In genomic region chr12:122875590-122876220, GRCh38 we compare ENCODE assay signal across 9 cellular contexts. TPM values are rescaled to one million over a fixed set of nuclear protein-coding genes. Genes with fewer than 3 reads are reported as not detected.
A peak's percentile ranks its signal among the peaks of the same experiment; 100 is the strongest.
DNase-seq lines count a peak whose midpoint lies in the region; ATAC-seq and TF ChIP-seq lines count a peak whose summit lies in the region.
"Had no signal": no experiment of that assay in that cellular context is flagged by ENCODE, and none has a peak within 500 bp of the region (broad histone marks: within the 10 kb centered on the region; RNA-seq: fewer than 3 reads in every experiment).

No MANE protein-coding gene starts in this region.

- POLR2A ChIA-PET in CD8-positive, alpha-beta T cell (lab: Charles Lee) = no interaction called here
- POLR2A ChIA-PET in HEK293T (lab: Yijun Ruan, JAX) = no interaction called here

- intact Hi-C loops in CD8-positive, alpha-beta T cell (cut with DNase I, micrococcal nuclease) = loop anchor here in 1 of 2 experiments (2.0 kb wide), 1 partner anchor 19 kb away; no protein-coding TSS in a partner anchor
- intact Hi-C loops in ovary (cut with DNase I) = no loop called here

- H3K36me3 Mint-ChIP-seq in CD8-positive, alpha-beta T cell = peaks cover 29% of the 10 kb centered on the region

- no peaks in the 10 kb centered on the region for H3K27me3 ChIP-seq in CD8-positive, alpha-beta T cell (ENCODE audit: insufficient read depth, low read length)
- H3K27me3 ChIP-seq in effector memory CD4-positive, alpha-beta T cell (replicated peaks; ENCODE audit: control insufficient read depth, insufficient read depth, low read length, poor library complexity, severe bottlenecking) = no peaks in the 10 kb centered on the region
- no peaks in the 10 kb centered on the region for H3K27me3 ChIP-seq in ovary

- TF ChIP-seq EP300 in ovary (IDR thresholded peaks at IDR 0.05) = no peak

- TF ChIP-seq CTCF in CD8-positive, alpha-beta T cell (IDR thresholded peaks at IDR 0.05) = no peak
- TF ChIP-seq CTCF in ovary (IDR thresholded peaks at IDR 0.05) = no peak

- no peaks in the 10 kb centered on the region for H3K9me3 Mint-ChIP-seq in CD8-positive, alpha-beta T cell

- H3K4me1 Mint-ChIP-seq in CD8-positive, alpha-beta T cell (ENCODE audit: low read depth) = peaks cover 95% of the 10 kb centered on the region

- H3K27me3 Mint-ChIP-seq in CD8-positive, alpha-beta T cell (ENCODE audit: low read depth) = no peaks in the 10 kb centered on the region

- no peak overlapping the region for H3K4me3 ChIP-seq in CD8-positive, alpha-beta T cell (ENCODE audit: low read depth, low read length)
- no peak overlapping the region for H3K4me3 ChIP-seq in effector memory CD4-positive, alpha-beta T cell (ENCODE audit: insufficient read depth, low read depth, low read length, poor library complexity, severe bottlenecking)
- H3K4me3 ChIP-seq in ovary = no peak overlapping the region

- H3K9me3 ChIP-seq in CD8-positive, alpha-beta T cell (ENCODE audit: low read length) = no peaks in the 10 kb centered on the region
- no peaks in the 10 kb centered on the region for H3K9me3 ChIP-seq in effector memory CD4-positive, alpha-beta T cell (ENCODE audit: control insufficient read depth, low read length)
- no peaks in the 10 kb centered on the region for H3K9me3 ChIP-seq in ovary

- no peaks in the 10 kb centered on the region for H3K36me3 ChIP-seq in CD8-positive, alpha-beta T cell (ENCODE audit: insufficient read depth, low read length)
- peaks cover 5% of the 10 kb centered on the region for H3K36me3 ChIP-seq in effector memory CD4-positive, alpha-beta T cell (ENCODE audit: control insufficient read depth, insufficient read depth, low read length)
- H3K36me3 ChIP-seq in ovary = no peaks in the 10 kb centered on the region

- no peak for TF ChIP-seq POLR2A in ovary (IDR thresholded peaks at IDR 0.05)

- ATAC-seq in CD8-positive, alpha-beta T cell = no peak
- ATAC-seq in GM19372 (IDR thresholded peaks at IDR 0.05; ENCODE audit: low read depth, unreplicated experiment) (peak; percentile 65), HG03378 (IDR thresholded peaks at IDR 0.05; ENCODE audit: unreplicated experiment) (peak; percentile 58), HG03460 (IDR thresholded peaks at IDR 0.05; ENCODE audit: unreplicated experiment) (no peak)

- WGBS in ovary, 3 donors = 83 to 86% (median 85%) methylated on average over 7 of the region's 7 CpGs

- peak overlapping the region; percentile 10 for H3K27ac Mint-ChIP-seq in CD8-positive, alpha-beta T cell

- peaks cover 86% of the 10 kb centered on the region for H3K4me1 ChIP-seq in CD8-positive, alpha-beta T cell (ENCODE audit: insufficient read depth, low read length)
- H3K4me1 ChIP-seq in effector memory CD4-positive, alpha-beta T cell (ENCODE audit: control insufficient read depth, insufficient read depth, low read length, poor library complexity, severe bottlenecking) = peaks cover 49% of the 10 kb centered on the region
- peaks cover 16% of the 10 kb centered on the region for H3K4me1 ChIP-seq in ovary (ENCODE audit: insufficient read depth)

- DNase-seq in CD8-positive, alpha-beta T cell = peak in 1 of 7 experiments; percentile 4
- DNase-seq in effector memory CD4-positive, alpha-beta T cell = no peak
- no peak for DNase-seq in HEK293T (ENCODE audit: extremely low spot score)
- DNase-seq in ovary = no peak
- no peak for DNase-seq in NCI-H2227 (lab: John Stamatoyannopoulos, UW; ENCODE audit: unreplicated experiment)
- DNase-seq: NCI-H345 had no signal

- no peak overlapping the region for H3K27ac ChIP-seq in CD8-positive, alpha-beta T cell (ENCODE audit: low read depth, low read length)
- peak overlapping the region; percentile 19 for H3K27ac ChIP-seq in effector memory CD4-positive, alpha-beta T cell (ENCODE audit: insufficient read depth, low read length, poor library complexity, severe bottlenecking)
- no peak overlapping the region for H3K27ac ChIP-seq in ovary

- CTCF ChIA-PET in CD8-positive, alpha-beta T cell (lab: Charles Lee) = interaction anchor here (1.8 kb wide), 1 partner anchor 16 kb away, joined by 7 read pairs; no protein-coding TSS in a partner anchor
- CTCF ChIA-PET in HEK293T (lab: Yijun Ruan, JAX) = no interaction called here

- no peak overlapping the region for H3K4me3 Mint-ChIP-seq in CD8-positive, alpha-beta T cell

TF ChIP-seq in HEK293T, 16 proteins besides CTCF, POLR2A, EP300 and RAD21:
- TF ChIP-seq FOXA1 (IDR thresholded peaks at IDR 0.05) = no peak
- TF ChIP-seq FOXM1 (IDR thresholded peaks at IDR 0.05; ENCODE audit: borderline replicate concordance) = no peak
- no peak for TF ChIP-seq LEF1 (IDR thresholded peaks at IDR 0.05; ENCODE audit: borderline replicate concordance)
- no peak for TF ChIP-seq NFRKB (IDR thresholded peaks at IDR 0.05)
- TF ChIP-seq BHLHE40 (IDR thresholded peaks at IDR 0.05; ENCODE audit: borderline replicate concordance) = no peak
- TF ChIP-seq, protein P1, sequence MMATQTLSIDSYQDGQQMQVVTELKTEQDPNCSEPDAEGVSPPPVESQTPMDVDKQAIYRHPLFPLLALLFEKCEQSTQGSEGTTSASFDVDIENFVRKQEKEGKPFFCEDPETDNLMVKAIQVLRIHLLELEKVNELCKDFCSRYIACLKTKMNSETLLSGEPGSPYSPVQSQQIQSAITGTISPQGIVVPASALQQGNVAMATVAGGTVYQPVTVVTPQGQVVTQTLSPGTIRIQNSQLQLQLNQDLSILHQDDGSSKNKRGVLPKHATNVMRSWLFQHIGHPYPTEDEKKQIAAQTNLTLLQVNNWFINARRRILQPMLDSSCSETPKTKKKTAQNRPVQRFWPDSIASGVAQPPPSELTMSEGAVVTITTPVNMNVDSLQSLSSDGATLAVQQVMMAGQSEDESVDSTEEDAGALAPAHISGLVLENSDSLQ (IDR thresholded peaks at IDR 0.05) = no peak
- TF ChIP-seq HDGF (IDR thresholded peaks at IDR 0.05; ENCODE audit: borderline replicate concordance) = no peak
- no peak for TF ChIP-seq SUZ12 (IDR thresholded peaks at IDR 0.05)
- TF ChIP-seq ARNT (IDR thresholded peaks at IDR 0.05) = no peak
- no peak for TF ChIP-seq FOXK2 (IDR thresholded peaks at IDR 0.05)
- TF ChIP-seq L3MBTL2 (conservative IDR thresholded peaks at IDR 0.05) = no peak
- TF ChIP-seq TARDBP (IDR thresholded peaks at IDR 0.05) = no peak
- no peak for TF ChIP-seq SP1 (IDR thresholded peaks at IDR 0.05)
- no peak for TF ChIP-seq ZNF384 (IDR thresholded peaks at IDR 0.05)
- no peak for TF ChIP-seq ELF4 (IDR thresholded peaks at IDR 0.05)
- TF ChIP-seq CTBP1 (IDR thresholded peaks at IDR 0.05; ENCODE audit: borderline replicate concordance) = no peak

RNA-seq across cellular contexts. Expression of gene VPS37B, which starts 20.2 kb away (rescaled TPM):
- total RNA-seq in CD8-positive, alpha-beta T cell = 100 to 1,000 TPM; 145 to 148 TPM
- 10 to 100 TPM; 11.1 to 44.3 (median 13.2) TPM for total RNA-seq in ovary
- 10 to 100 TPM in 1 of 2 donors, 1 to 10 TPM in 1; 9.5 to 12.1 TPM for polyA plus RNA-seq in ovary

RNA-seq across cellular contexts. Expression of gene HIP1R, which starts 40.4 kb away (rescaled TPM):
- 100 to 1,000 TPM; 258 to 277 TPM for total RNA-seq in CD8-positive, alpha-beta T cell
- total RNA-seq in ovary = 10 to 100 TPM in 5 of 7 donors, 1 to 10 TPM in 2; 9.0 to 20.2 (median 10.4) TPM
- 10 to 100 TPM in 1 of 2 donors, 1 to 10 TPM in 1; 1.4 to 11.5 TPM for polyA plus RNA-seq in ovary

Comparison
In these comparisons a context has a peak if more than half of its experiments do, and no peak if none do; other contexts are left out.
1. ATAC-seq: peak in GM19372 (single experiment) and HG03378 (single experiment); none in CD8-positive, alpha-beta T cell (single experiment) and HG03460 (single experiment).
2. RNA of gene HIP1R, which starts 40.4 kb away (total RNA-seq): 258 to 277 TPM in CD8-positive, alpha-beta T cell; 9.0 to 20.2 TPM in ovary; every median in the first group is over 10 times any median in the second.